1 cellular context compared by ENCODE assay signal in the genomic region with DNA sequence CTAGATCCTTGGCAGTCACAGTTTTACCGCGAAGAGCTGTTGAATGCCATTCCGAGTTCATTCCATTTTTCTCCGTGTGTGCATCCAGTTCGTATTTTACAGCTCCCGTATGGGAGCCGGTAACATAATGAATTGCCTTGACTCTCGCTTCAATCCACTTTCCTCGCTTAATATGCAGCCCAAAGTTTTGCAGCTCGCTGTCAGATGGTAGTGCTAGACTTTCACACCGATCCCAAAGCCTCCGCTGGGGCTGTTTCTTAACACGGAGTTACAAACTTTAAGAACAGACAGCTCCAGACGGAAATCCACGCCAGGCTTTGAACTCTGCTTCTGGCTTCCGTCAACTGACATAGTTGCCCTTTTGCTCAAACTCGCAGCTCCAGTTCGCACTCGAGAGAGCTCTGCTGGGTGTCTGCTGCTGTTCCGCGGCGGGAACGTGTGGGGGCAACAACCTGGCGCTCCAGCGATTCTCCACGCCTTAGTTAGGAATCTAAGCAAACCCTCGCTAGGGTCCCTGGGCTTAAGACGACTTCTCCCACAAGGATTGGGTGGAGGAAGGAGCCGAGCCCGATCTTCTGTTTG.
TF ChIP-seq lines count a peak whose summit lies in the region.

No MANE protein-coding gene starts in this region.

TF ChIP-seq in HepG2, 621 proteins besides CTCF, POLR2A, EP300 and RAD21 (continued from another document and continues in another):
- no peak; the same call in 1 of the 2 replicates for TF ChIP-seq GABPB1 (CRISPR knock-in tag; IDR thresholded peaks at IDR 0.05)
- no peak for TF ChIP-seq ZNF674 (CRISPR knock-in tag; IDR thresholded peaks at IDR 0.05; ENCODE audit: low read depth)
- TF ChIP-seq POGZ (CRISPR knock-in tag; IDR thresholded peaks at IDR 0.05), result 0 out of 2 replicates have a peak, but pooled peaks have one; percentile 46
- TF ChIP-seq SMAD3 (CRISPR knock-in tag; IDR thresholded peaks at IDR 0.05), result 0 out of 2 replicates have a peak, but pooled peaks have one; percentile 43
- no peak for TF ChIP-seq ISL2 (CRISPR knock-in tag; IDR thresholded peaks at IDR 0.05)
- TF ChIP-seq SP1 (IDR thresholded peaks at IDR 0.05), result no peak
- no peak for TF ChIP-seq SP1 (CRISPR knock-in tag; IDR thresholded peaks at IDR 0.05)
- no peak for TF ChIP-seq ZNF282 (IDR thresholded peaks at IDR 0.05; ENCODE audit: partially characterized antibody)
- TF ChIP-seq, protein P1, sequence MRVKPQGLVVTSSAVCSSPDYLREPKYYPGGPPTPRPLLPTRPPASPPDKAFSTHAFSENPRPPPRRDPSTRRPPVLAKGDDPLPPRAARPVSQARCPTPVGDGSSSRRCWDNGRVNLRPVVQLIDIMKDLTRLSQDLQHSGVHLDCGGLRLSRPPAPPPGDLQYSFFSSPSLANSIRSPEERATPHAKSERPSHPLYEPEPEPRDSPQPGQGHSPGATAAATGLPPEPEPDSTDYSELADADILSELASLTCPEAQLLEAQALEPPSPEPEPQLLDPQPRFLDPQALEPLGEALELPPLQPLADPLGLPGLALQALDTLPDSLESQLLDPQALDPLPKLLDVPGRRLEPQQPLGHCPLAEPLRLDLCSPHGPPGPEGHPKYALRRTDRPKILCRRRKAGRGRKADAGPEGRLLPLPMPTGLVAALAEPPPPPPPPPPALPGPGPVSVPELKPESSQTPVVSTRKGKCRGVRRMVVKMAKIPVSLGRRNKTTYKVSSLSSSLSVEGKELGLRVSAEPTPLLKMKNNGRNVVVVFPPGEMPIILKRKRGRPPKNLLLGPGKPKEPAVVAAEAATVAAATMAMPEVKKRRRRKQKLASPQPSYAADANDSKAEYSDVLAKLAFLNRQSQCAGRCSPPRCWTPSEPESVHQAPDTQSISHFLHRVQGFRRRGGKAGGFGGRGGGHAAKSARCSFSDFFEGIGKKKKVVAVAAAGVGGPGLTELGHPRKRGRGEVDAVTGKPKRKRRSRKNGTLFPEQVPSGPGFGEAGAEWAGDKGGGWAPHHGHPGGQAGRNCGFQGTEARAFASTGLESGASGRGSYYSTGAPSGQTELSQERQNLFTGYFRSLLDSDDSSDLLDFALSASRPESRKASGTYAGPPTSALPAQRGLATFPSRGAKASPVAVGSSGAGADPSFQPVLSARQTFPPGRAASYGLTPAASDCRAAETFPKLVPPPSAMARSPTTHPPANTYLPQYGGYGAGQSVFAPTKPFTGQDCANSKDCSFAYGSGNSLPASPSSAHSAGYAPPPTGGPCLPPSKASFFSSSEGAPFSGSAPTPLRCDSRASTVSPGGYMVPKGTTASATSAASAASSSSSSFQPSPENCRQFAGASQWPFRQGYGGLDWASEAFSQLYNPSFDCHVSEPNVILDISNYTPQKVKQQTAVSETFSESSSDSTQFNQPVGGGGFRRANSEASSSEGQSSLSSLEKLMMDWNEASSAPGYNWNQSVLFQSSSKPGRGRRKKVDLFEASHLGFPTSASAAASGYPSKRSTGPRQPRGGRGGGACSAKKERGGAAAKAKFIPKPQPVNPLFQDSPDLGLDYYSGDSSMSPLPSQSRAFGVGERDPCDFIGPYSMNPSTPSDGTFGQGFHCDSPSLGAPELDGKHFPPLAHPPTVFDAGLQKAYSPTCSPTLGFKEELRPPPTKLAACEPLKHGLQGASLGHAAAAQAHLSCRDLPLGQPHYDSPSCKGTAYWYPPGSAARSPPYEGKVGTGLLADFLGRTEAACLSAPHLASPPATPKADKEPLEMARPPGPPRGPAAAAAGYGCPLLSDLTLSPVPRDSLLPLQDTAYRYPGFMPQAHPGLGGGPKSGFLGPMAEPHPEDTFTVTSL (CRISPR knock-in tag; IDR thresholded peaks at IDR 0.05; ENCODE audit: borderline replicate concordance), result no peak
- TF ChIP-seq ARNTL (CRISPR knock-in tag; IDR thresholded peaks at IDR 0.05), result 0 out of 2 replicates have a peak, but pooled peaks have one; percentile 38
- TF ChIP-seq LRRFIP1 (CRISPR knock-in tag; conservative IDR thresholded peaks at IDR 0.05), result no peak
- no peak for TF ChIP-seq LBX2 (CRISPR knock-in tag; IDR thresholded peaks at IDR 0.05; ENCODE audit: borderline replicate concordance)
- no peak for TF ChIP-seq ZNF557 (CRISPR knock-in tag; IDR thresholded peaks at IDR 0.05)
- TF ChIP-seq FOSL1 (CRISPR knock-in tag; IDR thresholded peaks at IDR 0.05; ENCODE audit: borderline replicate concordance), result no peak
- 0 out of 2 replicates have a peak, but pooled peaks have one; percentile 62 for TF ChIP-seq ZNF761 (CRISPR knock-in tag; conservative IDR thresholded peaks at IDR 0.05)
- TF ChIP-seq, protein P2, sequence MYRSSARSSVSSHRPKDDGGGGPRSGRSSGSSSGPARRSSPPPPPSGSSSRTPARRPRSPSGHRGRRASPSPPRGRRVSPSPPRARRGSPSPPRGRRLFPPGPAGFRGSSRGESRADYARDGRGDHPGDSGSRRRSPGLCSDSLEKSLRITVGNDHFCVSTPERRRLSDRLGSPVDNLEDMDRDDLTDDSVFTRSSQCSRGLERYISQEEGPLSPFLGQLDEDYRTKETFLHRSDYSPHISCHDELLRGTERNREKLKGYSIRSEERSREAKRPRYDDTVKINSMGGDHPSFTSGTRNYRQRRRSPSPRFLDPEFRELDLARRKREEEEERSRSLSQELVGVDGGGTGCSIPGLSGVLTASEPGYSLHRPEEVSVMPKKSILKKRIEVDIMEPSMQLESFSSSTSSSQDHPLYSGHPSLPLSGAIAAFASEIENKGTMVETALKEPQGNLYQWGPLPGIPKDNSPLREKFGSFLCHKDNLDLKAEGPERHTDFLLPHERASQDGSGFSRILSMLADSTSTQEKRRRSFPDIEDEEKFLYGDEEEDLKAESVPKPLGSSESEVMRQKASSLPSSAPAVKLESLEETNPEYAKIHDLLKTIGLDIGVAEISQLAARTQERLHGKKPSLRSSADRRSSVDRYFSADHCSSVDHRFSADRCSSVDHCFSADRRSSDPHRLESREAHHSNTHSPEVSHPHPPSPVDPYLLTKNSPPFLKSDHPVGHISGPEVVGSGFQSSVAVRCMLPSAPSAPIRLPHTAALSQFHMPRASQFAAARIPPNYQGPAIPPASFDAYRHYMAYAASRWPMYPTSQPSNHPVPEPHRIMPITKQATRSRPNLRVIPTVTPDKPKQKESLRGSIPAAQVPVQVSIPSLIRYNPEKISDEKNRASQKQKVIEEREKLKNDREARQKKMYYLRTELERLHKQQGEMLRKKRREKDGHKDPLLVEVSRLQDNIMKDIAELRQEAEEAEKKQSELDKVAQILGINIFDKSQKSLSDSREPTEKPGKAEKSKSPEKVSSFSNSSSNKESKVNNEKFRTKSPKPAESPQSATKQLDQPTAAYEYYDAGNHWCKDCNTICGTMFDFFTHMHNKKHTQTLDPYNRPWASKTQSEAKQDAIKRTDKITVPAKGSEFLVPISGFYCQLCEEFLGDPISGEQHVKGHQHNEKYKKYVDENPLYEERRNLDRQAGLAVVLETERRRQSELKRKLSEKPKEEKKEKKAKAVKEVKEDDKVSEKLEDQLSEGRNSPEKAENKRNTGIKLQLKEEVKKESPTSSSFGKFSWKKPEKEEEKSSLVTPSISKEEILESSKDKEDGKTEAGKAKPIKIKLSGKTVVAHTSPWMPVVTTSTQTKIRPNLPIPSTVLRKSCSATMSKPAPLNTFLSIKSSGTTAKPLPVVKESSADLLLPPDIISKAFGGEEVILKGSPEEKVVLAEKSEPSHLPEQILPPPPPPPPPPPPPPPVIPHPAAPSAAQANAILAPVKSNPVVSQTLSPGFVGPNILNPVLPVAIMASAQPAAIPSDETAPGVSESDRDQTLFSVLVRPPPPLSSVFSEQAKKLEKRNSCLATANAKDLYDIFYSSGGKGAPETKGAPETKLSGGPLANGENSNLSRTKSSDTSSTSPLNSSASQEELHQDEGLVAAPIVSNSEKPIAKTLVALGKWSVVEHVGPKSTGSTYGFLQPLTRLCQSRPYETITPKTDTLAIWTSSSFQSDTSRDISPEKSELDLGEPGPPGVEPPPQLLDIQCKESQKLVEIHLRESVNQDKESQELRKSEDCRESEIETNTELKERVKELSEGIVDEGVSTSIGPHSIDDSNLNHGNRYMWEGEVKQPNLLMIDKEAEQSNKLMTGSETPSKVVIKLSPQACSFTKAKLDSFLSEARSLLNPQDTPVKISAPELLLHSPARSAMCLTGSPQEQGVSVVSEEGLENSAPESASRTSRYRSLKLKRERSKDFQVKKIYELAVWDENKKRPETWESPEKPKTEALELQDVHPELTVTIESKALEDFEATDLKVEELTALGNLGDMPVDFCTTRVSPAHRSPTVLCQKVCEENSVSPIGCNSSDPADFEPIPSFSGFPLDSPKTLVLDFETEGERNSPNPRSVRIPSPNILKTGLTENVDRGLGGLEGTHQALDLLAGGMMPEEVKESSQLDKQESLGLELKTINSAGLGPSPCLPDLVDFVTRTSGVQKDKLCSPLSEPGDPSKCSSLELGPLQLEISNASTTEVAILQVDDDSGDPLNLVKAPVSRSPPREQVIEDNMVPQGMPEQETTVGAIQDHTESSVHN (CRISPR knock-in tag; IDR thresholded peaks at IDR 0.05), result peak; percentile 37; the same call in 1 of the 2 replicates
- TF ChIP-seq ZBTB21 (CRISPR knock-in tag; IDR thresholded peaks at IDR 0.05), result 0 out of 2 replicates have a peak, but pooled peaks have one; percentile 6
- TF ChIP-seq ZNF776 (CRISPR knock-in tag; IDR thresholded peaks at IDR 0.05), result no peak
- TF ChIP-seq DRAP1 (CRISPR knock-in tag; IDR thresholded peaks at IDR 0.05), result 0 out of 2 replicates have a peak, but pooled peaks have one; percentile 28
- no peak for TF ChIP-seq NFE2 (CRISPR knock-in tag; IDR thresholded peaks at IDR 0.05)
- peak; percentile 86 for TF ChIP-seq POLR2AphosphoS5 (IDR thresholded peaks at IDR 0.05; ENCODE audit: low read depth, low read length)
- TF ChIP-seq AHR (CRISPR knock-in tag; IDR thresholded peaks at IDR 0.05), result no peak
- TF ChIP-seq, protein P3, sequence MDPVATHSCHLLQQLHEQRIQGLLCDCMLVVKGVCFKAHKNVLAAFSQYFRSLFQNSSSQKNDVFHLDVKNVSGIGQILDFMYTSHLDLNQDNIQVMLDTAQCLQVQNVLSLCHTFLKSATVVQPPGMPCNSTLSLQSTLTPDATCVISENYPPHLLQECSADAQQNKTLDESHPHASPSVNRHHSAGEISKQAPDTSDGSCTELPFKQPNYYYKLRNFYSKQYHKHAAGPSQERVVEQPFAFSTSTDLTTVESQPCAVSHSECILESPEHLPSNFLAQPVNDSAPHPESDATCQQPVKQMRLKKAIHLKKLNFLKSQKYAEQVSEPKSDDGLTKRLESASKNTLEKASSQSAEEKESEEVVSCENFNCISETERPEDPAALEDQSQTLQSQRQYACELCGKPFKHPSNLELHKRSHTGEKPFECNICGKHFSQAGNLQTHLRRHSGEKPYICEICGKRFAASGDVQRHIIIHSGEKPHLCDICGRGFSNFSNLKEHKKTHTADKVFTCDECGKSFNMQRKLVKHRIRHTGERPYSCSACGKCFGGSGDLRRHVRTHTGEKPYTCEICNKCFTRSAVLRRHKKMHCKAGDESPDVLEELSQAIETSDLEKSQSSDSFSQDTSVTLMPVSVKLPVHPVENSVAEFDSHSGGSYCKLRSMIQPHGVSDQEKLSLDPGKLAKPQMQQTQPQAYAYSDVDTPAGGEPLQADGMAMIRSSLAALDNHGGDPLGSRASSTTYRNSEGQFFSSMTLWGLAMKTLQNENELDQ (CRISPR knock-in tag; IDR thresholded peaks at IDR 0.05; ENCODE audit: borderline replicate concordance), result no peak
- TF ChIP-seq RELA (CRISPR knock-in tag; IDR thresholded peaks at IDR 0.05), result no peak
- TF ChIP-seq PHB2 (IDR thresholded peaks at IDR 0.05; ENCODE audit: partially characterized antibody), result no peak
- no peak for TF ChIP-seq FIP1L1 (IDR thresholded peaks at IDR 0.05; ENCODE audit: borderline replicate concordance, insufficient read depth, low read depth, low read length)
- TF ChIP-seq, protein P4, sequence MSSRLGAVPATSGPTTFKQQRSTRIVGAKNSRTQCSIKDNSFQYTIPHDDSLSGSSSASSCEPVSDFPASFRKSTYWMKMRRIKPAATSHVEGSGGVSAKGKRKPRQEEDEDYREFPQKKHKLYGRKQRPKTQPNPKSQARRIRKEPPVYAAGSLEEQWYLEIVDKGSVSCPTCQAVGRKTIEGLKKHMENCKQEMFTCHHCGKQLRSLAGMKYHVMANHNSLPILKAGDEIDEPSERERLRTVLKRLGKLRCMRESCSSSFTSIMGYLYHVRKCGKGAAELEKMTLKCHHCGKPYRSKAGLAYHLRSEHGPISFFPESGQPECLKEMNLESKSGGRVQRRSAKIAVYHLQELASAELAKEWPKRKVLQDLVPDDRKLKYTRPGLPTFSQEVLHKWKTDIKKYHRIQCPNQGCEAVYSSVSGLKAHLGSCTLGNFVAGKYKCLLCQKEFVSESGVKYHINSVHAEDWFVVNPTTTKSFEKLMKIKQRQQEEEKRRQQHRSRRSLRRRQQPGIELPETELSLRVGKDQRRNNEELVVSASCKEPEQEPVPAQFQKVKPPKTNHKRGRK (CRISPR knock-in tag; IDR thresholded peaks at IDR 0.05), result no peak
- no peak for TF ChIP-seq HNF4A (CRISPR knock-in tag; IDR thresholded peaks at IDR 0.05)
- no peak for TF ChIP-seq TP53 (CRISPR knock-in tag; conservative IDR thresholded peaks at IDR 0.05)
- no peak for TF ChIP-seq ZNF724P (CRISPR knock-in tag; IDR thresholded peaks at IDR 0.05; ENCODE audit: borderline replicate concordance)
